In genomic region chr18:48901145-48902022, GRCh38 we compare ENCODE assay signal across 14 cellular contexts. TPM values are rescaled to one million over a fixed set of nuclear protein-coding genes. Genes with fewer than 3 reads are reported as not detected.
DNase-seq lines count a peak whose midpoint lies in the region; ATAC-seq and TF ChIP-seq lines count a peak whose summit lies in the region.
"Had no signal": no experiment of that assay in that cellular context is flagged by ENCODE, and none has a peak within 500 bp of the region (broad histone marks: within the 10 kb centered on the region; RNA-seq: fewer than 3 reads in every experiment).

No MANE protein-coding gene starts in this region.

- DNase-seq in brain microvascular endothelial cell = no peak
- DNase-seq in left lung = no peak
- DNase-seq in smooth muscle cell (lab: John Stamatoyannopoulos, UW; ENCODE audit: unreplicated experiment) = no peak
- DNase-seq in activated CD8-positive, alpha-beta T cell treated with anti-CD3 and anti-CD28 coated beads, Interleukin-2, amount 10 ng/mL, durations not matched to agents 7 days and 5 days = no peak
- DNase-seq in stimulated activated CD4-positive, alpha-beta T cell treated with anti-CD3 and anti-CD28 coated beads, Interleukin-4, amount 100 ng/mL, for 24 hours = no peak
- no peak for DNase-seq in activated CD4-positive, alpha-beta T cell treated with anti-CD3 and anti-CD28 coated beads, Interleukin-2, amount 50 U/mL, for 48 hours
- no peak for DNase-seq in Ammon's horn (ENCODE audit: low spot score)
- DNase-seq: GF-D8, NCI-H187 treated with DMSO at 0.1 percent for 48 hours, nephron progenitor cell had no signal

- H2AFZ ChIP-seq in smooth muscle cell (ENCODE audit: low read depth) = no peak overlapping the region

- H3K9ac ChIP-seq in smooth muscle cell (ENCODE audit: low read depth) = peak overlapping the region; percentile 7
- H3K9ac ChIP-seq: KMS-11 had no signal

- H3K27me3 Mint-ChIP-seq in activated CD8-positive, alpha-beta T cell treated with anti-CD3 and anti-CD28 coated beads, Interleukin-2, amount 10 ng/mL, durations not matched to agents 7 days and 5 days (ENCODE audit: low read depth) = peaks cover 2% of the 10 kb centered on the region

- peak overlapping the region; percentile 11 for H3K4me2 ChIP-seq in smooth muscle cell
- H3K4me2 ChIP-seq: KMS-11 had no signal

- in situ Hi-C loops in brain microvascular endothelial cell (cut with HindIII; ENCODE audit: low pct_ligation_motif_present, low sequenced_read_pairs) = no loop called here

- POLR2A ChIA-PET in HEK293 (lab: Yijun Ruan, JAX) = interaction anchor here (0.6 to 1.8 kb wide), 11 partner anchors 13 to 337 kb away, joined by 3 to 7 read pairs (median 4); no protein-coding TSS in a partner anchor
- POLR2A ChIA-PET in activated CD8-positive, alpha-beta T cell treated with anti-CD3 and anti-CD28 coated beads, Interleukin-2, amount 10 ng/mL, durations not matched to agents 7 days and 5 days (lab: Charles Lee) = no interaction called here

- TF ChIP-seq CTCF in HEK293 (tag by site-specific recombination; IDR thresholded peaks at IDR 0.05) (no peak), brain microvascular endothelial cell (IDR thresholded peaks at IDR 0.05; ENCODE audit: low read depth, low read length, missing control alignments) (no peak), left lung (IDR thresholded peaks at IDR 0.05) (no peak), smooth muscle cell (IDR thresholded peaks at IDR 0.05; ENCODE audit: borderline replicate concordance, insufficient read depth, poor library complexity, severe bottlenecking) (no peak)

- CTCF ChIA-PET in HEK293 (lab: Yijun Ruan, JAX) = interaction anchor here (0.7 to 1.9 kb wide), 6 partner anchors 15 to 125 kb away, joined by 3 to 8 read pairs (median 4); no protein-coding TSS in a partner anchor
- CTCF ChIA-PET in activated CD8-positive, alpha-beta T cell treated with anti-CD3 and anti-CD28 coated beads, Interleukin-2, amount 10 ng/mL, durations not matched to agents 7 days and 5 days (lab: Charles Lee) = no interaction called here

- H3K9me3 Mint-ChIP-seq in activated CD8-positive, alpha-beta T cell treated with anti-CD3 and anti-CD28 coated beads, Interleukin-2, amount 10 ng/mL, durations not matched to agents 7 days and 5 days (ENCODE audit: insufficient read depth) = peaks cover 11% of the 10 kb centered on the region

- peak overlapping the region; percentile 97; the same call in 1 of the 2 replicates for H3K27ac ChIP-seq in HEK293 (ENCODE audit: extremely low read depth, low read depth, low read length)
- peak overlapping the region; percentile 92 for H3K27ac ChIP-seq in brain microvascular endothelial cell
- H3K27ac ChIP-seq in left lung = peak overlapping the region; percentile 69 to 78
- H3K27ac ChIP-seq in smooth muscle cell (ENCODE audit: low read depth) = peak overlapping the region; percentile 99
- H3K27ac ChIP-seq: cardiac muscle cell, KMS-11 had no signal

- H3K36me3 Mint-ChIP-seq in activated CD8-positive, alpha-beta T cell treated with anti-CD3 and anti-CD28 coated beads, Interleukin-2, amount 10 ng/mL, durations not matched to agents 7 days and 5 days (ENCODE audit: low read depth) = peaks cover 10% of the 10 kb centered on the region

- H3K4me1 Mint-ChIP-seq in activated CD8-positive, alpha-beta T cell treated with anti-CD3 and anti-CD28 coated beads, Interleukin-2, amount 10 ng/mL, durations not matched to agents 7 days and 5 days (ENCODE audit: low read depth) = peaks cover 30% of the 10 kb centered on the region

- peaks cover 46% of the 10 kb centered on the region for H3F3A ChIP-seq in smooth muscle cell (ENCODE audit: low read depth)

- no peak for ATAC-seq in left lung
- no peak for ATAC-seq in activated CD8-positive, alpha-beta T cell treated with anti-CD3 and anti-CD28 coated beads, Interleukin-2, amount 10 ng/mL, durations not matched to agents 7 days and 5 days

- H3K79me2 ChIP-seq in smooth muscle cell (ENCODE audit: low read depth) = peaks cover 3% of the 10 kb centered on the region

- intact Hi-C loops in left lung (cut with DNase I) = no loop called here

- H3K9me3 ChIP-seq in HEK293 (ENCODE audit: control insufficient read depth, insufficient read depth, low read depth, low read length) (no peaks in the 10 kb centered on the region), left lung (no peaks in the 10 kb centered on the region), smooth muscle cell (replicated peaks; ENCODE audit: low read depth) (no peaks in the 10 kb centered on the region)

- H3K27ac Mint-ChIP-seq in activated CD8-positive, alpha-beta T cell treated with anti-CD3 and anti-CD28 coated beads, Interleukin-2, amount 10 ng/mL, durations not matched to agents 7 days and 5 days = no peak overlapping the region
- H3K27ac Mint-ChIP-seq: activated T-helper 2 cell treated with anti-CD3 and anti-CD28 coated beads, Interferon-gamma antibody, Interleukin-2, Interleukin-4, amounts not matched to agents 10 μg/mL and 5 μg/mL and 100 μg/mL, durations not matched to agents 14 hours and 24 hours and 36 hours; nephron progenitor cell had no signal

- H3K4me3 Mint-ChIP-seq in activated CD8-positive, alpha-beta T cell treated with anti-CD3 and anti-CD28 coated beads, Interleukin-2, amount 10 ng/mL, durations not matched to agents 7 days and 5 days = no peak overlapping the region
- H3K4me3 Mint-ChIP-seq: nephron progenitor cell had no signal

- H3K27me3 ChIP-seq in brain microvascular endothelial cell (replicated peaks) (no peaks in the 10 kb centered on the region), left lung (no peaks in the 10 kb centered on the region), smooth muscle cell (ENCODE audit: low read depth) (no peaks in the 10 kb centered on the region)
- H3K27me3 ChIP-seq: cardiac muscle cell had no signal

- H4K20me1 ChIP-seq in smooth muscle cell (ENCODE audit: low read depth) = no peaks in the 10 kb centered on the region

- H3K4me3 ChIP-seq in HEK293 (ENCODE audit: low read depth, low read length) = no peak overlapping the region
- no peak overlapping the region for H3K4me3 ChIP-seq in brain microvascular endothelial cell (ENCODE audit: low read depth, low read length)
- no peak overlapping the region for H3K4me3 ChIP-seq in left lung
- H3K4me3 ChIP-seq in smooth muscle cell = no peak overlapping the region
- H3K4me3 ChIP-seq: cardiac muscle cell had no signal

- no peaks in the 10 kb centered on the region for H3K36me3 ChIP-seq in HEK293 (ENCODE audit: control insufficient read depth in 2 of 2, insufficient read depth in 1 of 2, low read length in 2 of 2)
- no peaks in the 10 kb centered on the region for H3K36me3 ChIP-seq in brain microvascular endothelial cell (replicated peaks)
- no peaks in the 10 kb centered on the region for H3K36me3 ChIP-seq in left lung
- no peaks in the 10 kb centered on the region for H3K36me3 ChIP-seq in smooth muscle cell (ENCODE audit: low read depth)
- H3K36me3 ChIP-seq: cardiac muscle cell had no signal

- H3K4me1 ChIP-seq in HEK293 (ENCODE audit: control insufficient read depth, insufficient read depth, low read length) (peaks cover 14% of the 10 kb centered on the region), left lung (peaks cover 14 to 42% of the 10 kb centered on the region in 2 donors), smooth muscle cell (ENCODE audit: low read depth) (peaks cover 4% of the 10 kb centered on the region)

- WGBS in smooth muscle cell (ENCODE audit: low lambda C conversion rate) = 58% methylated on average over 4 of the region's 4 CpGs

TF ChIP-seq in HEK293, 187 proteins besides CTCF, POLR2A, EP300 and RAD21 (continues in another document):
- TF ChIP-seq ZNF776 (tag by site-specific recombination; IDR thresholded peaks at IDR 0.05; ENCODE audit: borderline replicate concordance) (peak; percentile 64; the same call in 1 of the 2 replicates), SP7 (tag by site-specific recombination; IDR thresholded peaks at IDR 0.05) (no peak), ZNF549 (tag by site-specific recombination; IDR thresholded peaks at IDR 0.05) (no peak), ZNF747 (tag by site-specific recombination; IDR thresholded peaks at IDR 0.05) (0 out of 2 replicates have a peak, but pooled peaks have one; percentile 66), ZNF248 (tag by site-specific recombination; IDR thresholded peaks at IDR 0.05) (0 out of 2 replicates have a peak, but pooled peaks have one; percentile 47), EGR2 (tag by site-specific recombination; IDR thresholded peaks at IDR 0.05; ENCODE audit: low read depth) (no peak), ZNF157 (tag by site-specific recombination; IDR thresholded peaks at IDR 0.05) (0 out of 2 replicates have a peak, but pooled peaks have one; percentile 18), BCL6B (tag by site-specific recombination; IDR thresholded peaks at IDR 0.05) (0 out of 2 replicates have a peak, but pooled peaks have one; percentile 8), ZNF155 (tag by site-specific recombination; IDR thresholded peaks at IDR 0.05) (0 out of 2 replicates have a peak, but pooled peaks have one; percentile 18), ZNF18 (tag by site-specific recombination; IDR thresholded peaks at IDR 0.05) (no peak)

RNA-seq across cellular contexts. Expression of gene SMAD7, which starts 49.4 kb away (rescaled TPM):
- 10 to 100 TPM; 43.3 to 46.3 TPM for total RNA-seq in left lung
- total RNA-seq in smooth muscle cell = 114 and 142 TPM in 2 replicates
- 134 and 136 TPM in 2 replicates for polyA plus RNA-seq in smooth muscle cell
- total RNA-seq in activated CD8-positive, alpha-beta T cell treated with anti-CD3 and anti-CD28 coated beads, Interleukin-2, amount 10 ng/mL, durations not matched to agents 7 days and 5 days = 10 to 100 TPM; 23.8 to 24.1 TPM
